17 cellular contexts compared by ENCODE assay signal in the genomic region with DNA sequence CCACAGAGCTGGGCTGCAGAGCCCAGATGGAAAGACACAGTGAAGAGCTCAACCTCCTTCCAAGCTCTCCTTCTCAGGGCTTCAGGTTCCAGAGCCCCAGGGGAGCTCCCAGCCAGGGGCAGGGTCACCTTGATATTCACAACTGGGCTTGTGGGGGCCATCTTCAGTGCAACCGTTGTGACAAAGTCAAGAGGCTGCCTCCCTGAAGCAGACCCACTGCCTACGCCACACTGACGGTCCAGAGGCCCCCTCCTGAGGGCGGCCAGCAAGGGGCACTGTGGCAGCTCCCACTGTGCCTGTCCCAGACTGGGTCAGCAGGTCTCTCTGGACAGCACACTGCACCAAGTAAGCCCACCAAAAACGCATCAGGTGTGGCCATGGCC.
"Had no signal": no experiment of that assay in that cellular context is flagged by ENCODE, and none has a peak within 500 bp of the region (broad histone marks: within the 10 kb centered on the region; RNA-seq: fewer than 3 reads in every experiment).

No MANE protein-coding gene starts in this region.

- H3K4me3 ChIP-seq: body of pancreas, coronary artery, esophagus muscularis mucosa, hepatocyte had no signal

- H3K4me2 ChIP-seq: hepatocyte had no signal

- H3K79me2 ChIP-seq: hepatocyte, parathyroid adenoma had no signal

- H3K4me3 Mint-ChIP-seq: stimulated activated memory B cell treated with anti-CD40 and anti-IgM and Interleukin-4, amounts not matched to agents 10 μg/mL and 1 μg/mL and 100 μg/mL, for 72 hours; T-cell had no signal

- H3K27me3 ChIP-seq: body of pancreas, esophagus muscularis mucosa, hepatocyte had no signal

- H3K9me3 ChIP-seq: body of pancreas, esophagus muscularis mucosa had no signal

- H3K27ac ChIP-seq: body of pancreas, coronary artery, esophagus muscularis mucosa, hepatocyte, parathyroid adenoma had no signal

- H3K27me3 Mint-ChIP-seq: stimulated activated memory B cell treated with anti-CD40 and anti-IgM and Interleukin-4, amounts not matched to agents 10 μg/mL and 1 μg/mL and 100 μg/mL, for 72 hours; T-cell had no signal

- H3K9ac ChIP-seq: parathyroid adenoma had no signal

- FAIRE-seq: urothelium cell line had no signal

- H3K9me3 Mint-ChIP-seq: activated naive CD4-positive, alpha-beta T cell treated with anti-CD3 and anti-CD28 coated beads, Interleukin-2, amount 50 U/mL, for 72 hours; stimulated activated memory B cell treated with anti-CD40 and anti-IgM and Interleukin-4, amounts not matched to agents 10 μg/mL and 1 μg/mL and 100 μg/mL, for 72 hours; T-cell had no signal

- H3K4me1 ChIP-seq: body of pancreas, esophagus muscularis mucosa, parathyroid adenoma had no signal

- H2AFZ ChIP-seq: hepatocyte, parathyroid adenoma had no signal

- H3K27ac Mint-ChIP-seq: stimulated activated memory B cell treated with anti-CD40 and anti-IgM and Interleukin-4, amounts not matched to agents 10 μg/mL and 1 μg/mL and 100 μg/mL, for 72 hours; T-cell had no signal

- DNase-seq: activated CD4-positive, alpha-beta T cell treated with anti-CD3 and anti-CD28 coated beads for 1 hour; activated CD4-positive, alpha-beta T cell treated with anti-CD3 and anti-CD28 coated beads, Interleukin-2, amount 50 U/mL, for 48 hours; activated gamma-delta T cell; body of pancreas; caudate nucleus; kidney glomerular epithelial cell; midbrain; stimulated activated CD4-positive, alpha-beta T cell treated with anti-CD3 and anti-CD28 coated beads, Interleukin-2, amount 100 ng/mL, for 48 hours; T-cell; T-helper 9 cell had no signal

- H3K36me3 Mint-ChIP-seq: activated naive CD4-positive, alpha-beta T cell treated with anti-CD3 and anti-CD28 coated beads, Interleukin-2, amount 50 U/mL, for 72 hours had no signal
